Comparison of ENCODE assay signal across 10 cellular contexts in the genomic region with DNA sequence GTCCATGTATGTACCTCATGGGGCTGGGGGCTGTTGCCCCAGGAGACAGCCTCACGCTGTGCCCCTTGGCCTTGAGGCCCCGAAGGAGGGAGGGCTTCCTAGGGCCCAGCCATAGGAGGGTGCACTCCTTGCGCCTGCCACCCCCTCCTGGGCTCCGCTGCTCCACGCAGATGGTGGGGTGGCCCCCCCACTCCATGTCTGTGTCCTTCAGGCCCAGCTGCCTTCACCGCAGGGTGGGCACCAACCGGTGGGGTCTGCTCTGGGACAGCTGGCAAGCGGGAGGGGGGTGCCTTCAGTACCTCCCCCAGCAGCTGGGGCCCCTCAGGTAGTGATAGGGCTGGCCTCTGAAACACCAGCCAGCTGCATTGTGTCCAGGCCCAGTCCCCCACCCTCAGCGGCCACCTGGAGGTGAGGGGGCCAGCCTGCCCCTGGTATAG. TPM values are rescaled to one million over a fixed set of nuclear protein-coding genes. Genes with fewer than 3 reads are reported as not detected.
DNase-seq lines count a peak whose midpoint lies in the region; ATAC-seq and TF ChIP-seq lines count a peak whose summit lies in the region.
"Had no signal": no experiment of that assay in that cellular context is flagged by ENCODE, and none has a peak within 500 bp of the region (broad histone marks: within the 10 kb centered on the region; RNA-seq: fewer than 3 reads in every experiment).

No MANE protein-coding gene starts in this region.

- H3K4me2 ChIP-seq in parathyroid adenoma (ENCODE audit: low read length) = peak overlapping the region; percentile 70

- 68 to 69% methylated on average over 9 of the region's 9 CpGs for WGBS in heart right ventricle, 2 donors

- intact Hi-C loops in heart right ventricle (cut with DNase I) = no loop called here

- H3K27ac Mint-ChIP-seq in activated CD8-positive, alpha-beta T cell treated with anti-CD3 and anti-CD28 coated beads, Interleukin-2, amount 10 ng/mL, durations not matched to agents 7 days and 5 days = no peak overlapping the region

- H3K79me2 ChIP-seq in parathyroid adenoma = peaks cover 24% of the 10 kb centered on the region

- peaks cover 16% of the 10 kb centered on the region for H3K4me1 Mint-ChIP-seq in activated CD8-positive, alpha-beta T cell treated with anti-CD3 and anti-CD28 coated beads, Interleukin-2, amount 10 ng/mL, durations not matched to agents 7 days and 5 days (ENCODE audit: low read depth)

- H3K27ac ChIP-seq in heart right ventricle (peak overlapping the region; percentile 67 to 91 (median 85)), parathyroid adenoma (peak overlapping the region; percentile 91)

- peak overlapping the region; percentile 37 for H3K9ac ChIP-seq in parathyroid adenoma

- no peaks in the 10 kb centered on the region for H3K9me3 ChIP-seq in heart right ventricle
- no peaks in the 10 kb centered on the region for H3K9me3 ChIP-seq in parathyroid adenoma (ENCODE audit: control insufficient read depth, low read length)

- no peaks in the 10 kb centered on the region for H3K27me3 Mint-ChIP-seq in activated CD8-positive, alpha-beta T cell treated with anti-CD3 and anti-CD28 coated beads, Interleukin-2, amount 10 ng/mL, durations not matched to agents 7 days and 5 days (ENCODE audit: low read depth)

- no peak for TF ChIP-seq CTCF in AG10803 (conservative IDR thresholded peaks at IDR 0.05; ENCODE audit: low read length)
- TF ChIP-seq CTCF in WI38 (IDR thresholded peaks at IDR 0.05; ENCODE audit: low read depth, low read length) = no peak
- TF ChIP-seq CTCF in heart right ventricle (IDR thresholded peaks at IDR 0.05) = no peak
- no peak for TF ChIP-seq CTCF in parathyroid adenoma (IDR thresholded peaks at IDR 0.05)

- H3K9me3 Mint-ChIP-seq in activated CD8-positive, alpha-beta T cell treated with anti-CD3 and anti-CD28 coated beads, Interleukin-2, amount 10 ng/mL, durations not matched to agents 7 days and 5 days (ENCODE audit: insufficient read depth) = no peaks in the 10 kb centered on the region

- CTCF ChIA-PET in activated CD8-positive, alpha-beta T cell treated with anti-CD3 and anti-CD28 coated beads, Interleukin-2, amount 10 ng/mL, durations not matched to agents 7 days and 5 days (lab: Charles Lee) = no interaction called here

- H3K27me3 ChIP-seq in heart right ventricle (no peaks in the 10 kb centered on the region), parathyroid adenoma (ENCODE audit: control insufficient read depth, insufficient read depth, low read length) (no peaks in the 10 kb centered on the region)

- H3K4me1 ChIP-seq in heart right ventricle (peaks cover 31 to 70% (median 47%) of the 10 kb centered on the region in 9 donors), parathyroid adenoma (peaks cover 6% of the 10 kb centered on the region)

- H2AFZ ChIP-seq in parathyroid adenoma = peak overlapping the region; percentile 38

- POLR2A ChIA-PET in activated CD8-positive, alpha-beta T cell treated with anti-CD3 and anti-CD28 coated beads, Interleukin-2, amount 10 ng/mL, durations not matched to agents 7 days and 5 days (lab: Charles Lee) = no interaction called here

- ATAC-seq in heart right ventricle = peak; percentile 1 to 20 (median 7)
- ATAC-seq in activated CD8-positive, alpha-beta T cell treated with anti-CD3 and anti-CD28 coated beads, Interleukin-2, amount 10 ng/mL, durations not matched to agents 7 days and 5 days = no peak

- H3K36me3 ChIP-seq in heart right ventricle (peaks cover 0 to 50% (median 5%) of the 10 kb centered on the region in 9 donors), parathyroid adenoma (ENCODE audit: control insufficient read depth, insufficient read depth, low read length) (no peaks in the 10 kb centered on the region)

- H3K36me3 Mint-ChIP-seq in activated CD8-positive, alpha-beta T cell treated with anti-CD3 and anti-CD28 coated beads, Interleukin-2, amount 10 ng/mL, durations not matched to agents 7 days and 5 days (ENCODE audit: low read depth) = no peaks in the 10 kb centered on the region

- H3K4me3 ChIP-seq in AG10803 (ENCODE audit: low read length) (peak overlapping the region; percentile 20; the same call in 1 of the 2 replicates), WI38 (ENCODE audit: low read depth, low read length) (peak overlapping the region; percentile 33), heart right ventricle (peak overlapping the region in 8 of 10 donors; percentile 21 to 49 (median 44)), parathyroid adenoma (ENCODE audit: low read depth, low read length) (peak overlapping the region; percentile 41)

- H3K4me3 Mint-ChIP-seq in activated CD8-positive, alpha-beta T cell treated with anti-CD3 and anti-CD28 coated beads, Interleukin-2, amount 10 ng/mL, durations not matched to agents 7 days and 5 days = no peak overlapping the region

- no peak for DNase-seq in AG10803 (ENCODE audit: low read depth)
- DNase-seq in heart right ventricle = peak; percentile 7 to 13
- DNase-seq in T-helper 2 cell = no peak
- DNase-seq in H4 (ENCODE audit: low spot score) = no peak
- no peak for DNase-seq in SKM-1 treated with dmso at 0.1 percent for 144 hours (lab: John Stamatoyannopoulos, UW; ENCODE audit: unreplicated experiment)
- no peak for DNase-seq in activated CD8-positive, alpha-beta T cell treated with anti-CD3 and anti-CD28 coated beads, Interleukin-2, amount 10 ng/mL, durations not matched to agents 7 days and 5 days
- DNase-seq: NCI-H1417, SIG-M5 had no signal

RNA-seq across cellular contexts. Expression of a gene that starts 0.3 kb away (rescaled TPM):
- total RNA-seq in heart right ventricle = 1 to 10 TPM in 7 of 10 donors, under 1 TPM in 3; 0.61 to 1.5 (median 1.2) TPM
- 1 to 10 TPM; 1.0 to 1.4 TPM for polyA plus RNA-seq in heart right ventricle
- 0.06 TPM in 1 of 2 replicates, not detected in the other for total RNA-seq in H4 (2014; rRNA removed; shearing (Covaris generic))
- 1 to 10 TPM; 4.1 to 4.4 TPM for total RNA-seq in activated CD8-positive, alpha-beta T cell treated with anti-CD3 and anti-CD28 coated beads, Interleukin-2, amount 10 ng/mL, durations not matched to agents 7 days and 5 days

RNA-seq across cellular contexts. Expression of a gene that starts 10.0 kb away (rescaled TPM):
- 100 to 1,000 TPM; 121 to 207 (median 159) TPM for total RNA-seq in heart right ventricle
- 100 to 1,000 TPM; 275 to 474 TPM for polyA plus RNA-seq in heart right ventricle
- 185 and 196 TPM in 2 replicates for total RNA-seq in H4 (2014; rRNA removed; shearing (Covaris generic))
- total RNA-seq in activated CD8-positive, alpha-beta T cell treated with anti-CD3 and anti-CD28 coated beads, Interleukin-2, amount 10 ng/mL, durations not matched to agents 7 days and 5 days = 100 to 1,000 TPM; 339 to 344 TPM

RNA-seq across cellular contexts. Expression of a gene that starts 15.6 kb away (rescaled TPM):
- 10 to 100 TPM in 9 of 10 donors, 1 to 10 TPM in 1; 9.3 to 20.3 (median 17.2) TPM for total RNA-seq in heart right ventricle
- polyA plus RNA-seq in heart right ventricle = 1 to 10 TPM; 2.8 to 6.7 TPM
- total RNA-seq in H4 (2014; rRNA removed; shearing (Covaris generic)) = 0.74 and 1.8 TPM in 2 replicates
- 1 to 10 TPM; 7.5 to 8.9 TPM for total RNA-seq in activated CD8-positive, alpha-beta T cell treated with anti-CD3 and anti-CD28 coated beads, Interleukin-2, amount 10 ng/mL, durations not matched to agents 7 days and 5 days

RNA-seq across cellular contexts. Expression of a gene that starts 40.9 kb away (rescaled TPM):
- total RNA-seq in heart right ventricle = 10 to 100 TPM; 38.0 to 65.2 (median 46.3) TPM
- polyA plus RNA-seq in heart right ventricle = 100 to 1,000 TPM; 113 to 174 TPM
- 85.3 and 97.7 TPM in 2 replicates for total RNA-seq in H4 (2014; rRNA removed; shearing (Covaris generic))
- total RNA-seq in activated CD8-positive, alpha-beta T cell treated with anti-CD3 and anti-CD28 coated beads, Interleukin-2, amount 10 ng/mL, durations not matched to agents 7 days and 5 days = 10 to 100 TPM; 51.1 to 60.7 TPM

RNA-seq across cellular contexts. Expression of a gene that starts 46.9 kb away (rescaled TPM):
- 10 to 100 TPM in 1 of 10 donors, 1 to 10 TPM in 9; 5.6 to 10.6 (median 6.3) TPM for total RNA-seq in heart right ventricle
- polyA plus RNA-seq in heart right ventricle = 10 to 100 TPM; 11.3 to 15.7 TPM
- 10.7 and 14.2 TPM in 2 replicates for total RNA-seq in H4 (2014; rRNA removed; shearing (Covaris generic))
- 10 to 100 TPM; 24.7 to 25.6 TPM for total RNA-seq in activated CD8-positive, alpha-beta T cell treated with anti-CD3 and anti-CD28 coated beads, Interleukin-2, amount 10 ng/mL, durations not matched to agents 7 days and 5 days

Comparison
In these comparisons a context has a peak if more than half of its experiments do, and no peak if none do; other contexts are left out.
1. DNase-seq: peak in heart right ventricle (2 of 2); none in AG10803 (single experiment), T-helper 2 cell (0 of 5), H4 (single experiment), SKM-1 treated with dmso at 0.1 percent for 144 hours (single experiment) and activated CD8-positive, alpha-beta T cell treated with anti-CD3 and anti-CD28 coated beads, Interleukin-2, amount 10 ng/mL, durations not matched to agents 7 days and 5 days (single experiment).
2. Peak in every context shown above with its lines, with median percentiles within 50 percentile points of each other: H3K4me3 ChIP-seq.